Comparison of ENCODE assay signal across 30 cellular contexts in genomic region chr7:66514050-66514449, GRCh38.
"Had no signal": no experiment of that assay in that cellular context is flagged by ENCODE, and none has a peak within 500 bp of the region (broad histone marks: within the 10 kb centered on the region; RNA-seq: fewer than 3 reads in every experiment).

No MANE protein-coding gene starts in this region.

- H3K27me3 Mint-ChIP-seq: progenitor cell of endocrine pancreas; stimulated activated naive CD8-positive, alpha-beta T cell treated with anti-CD3 and anti-CD28 coated beads, Interleukin-15, amount 100 ng/mL, for 72 hours; type B pancreatic cell had no signal

- H3K27ac ChIP-seq: neural progenitor cell, ovary, parathyroid adenoma, psoas muscle, skin epidermis, spleen, suprapubic skin, testis, tibial artery, transverse colon, upper lobe of right lung, uterus had no signal

- H3K9me3 Mint-ChIP-seq: natural killer cell; nephron; neural progenitor cell; stimulated activated memory B cell treated with anti-CD40 and anti-IgM and Interleukin-4, amounts not matched to agents 10 μg/mL and 1 μg/mL and 100 μg/mL, for 72 hours; stimulated activated naive CD8-positive, alpha-beta T cell treated with anti-CD3 and anti-CD28 coated beads, Interleukin-15, amount 100 ng/mL, for 72 hours; type B pancreatic cell had no signal

- H3K4me1 ChIP-seq: neural progenitor cell, parathyroid adenoma, psoas muscle, spleen, suprapubic skin, testis, tibial artery, transverse colon, upper lobe of right lung, uterus had no signal

- H3K9ac ChIP-seq: neural progenitor cell, parathyroid adenoma had no signal

- H3K4me2 ChIP-seq: neural progenitor cell, smooth muscle cell had no signal

- H3K27me3 ChIP-seq: ovary, spleen, suprapubic skin, testis, tibial artery, upper lobe of right lung, uterus had no signal

- ATAC-seq: natural killer cell; psoas muscle; right cardiac atrium; sciatic nerve; stimulated activated memory B cell treated with anti-CD40 and anti-IgM and Interleukin-4, amounts not matched to agents 10 μg/mL and 1 μg/mL and 100 μg/mL, for 72 hours; stimulated activated naive CD8-positive, alpha-beta T cell treated with anti-CD3 and anti-CD28 coated beads, Interleukin-15, amount 100 ng/mL, for 72 hours; stimulated activated naive CD8-positive, alpha-beta T cell treated with anti-CD3 and anti-CD28 coated beads, Interleukin-15, Interleukin-2, amounts not matched to agents 100 U/mL and 50 U/mL, for 24 hours; upper lobe of right lung had no signal

- DNase-seq: natural killer cell; occipital lobe; ovary; psoas muscle; spleen; stimulated activated CD4-positive, alpha-beta T cell treated with anti-CD3 and anti-CD28 coated beads, Interleukin-12 subunit alpha, Interleukin-12 subunit beta, amount 100 ng/mL, for 4 hours; stimulated activated CD4-positive, alpha-beta T cell treated with anti-CD3 and anti-CD28 coated beads, Interleukin-1b, Interleukin-23, amount 100 ng/mL, for 48 hours; stimulated activated CD4-positive, alpha-beta T cell treated with anti-CD3 and anti-CD28 coated beads, Interleukin-4, amount 100 ng/mL, for 1 hour; stimulated activated CD4-positive, alpha-beta T cell treated with anti-CD3 and anti-CD28 coated beads, Interleukin-4, amount 100 ng/mL, for 4 hours; stimulated activated CD8-positive, alpha-beta memory T cell treated with anti-CD3 and anti-CD28 coated beads, Interleukin-4, amount 100 ng/mL, for 48 hours; stimulated activated naive CD4-positive, alpha-beta T cell; stimulated activated naive CD8-positive, alpha-beta T cell treated with anti-CD3 and anti-CD28 coated beads, Interleukin-15, amount 100 ng/mL, for 72 hours; stimulated activated naive CD8-positive, alpha-beta T cell treated with anti-CD3 and anti-CD28 coated beads, Interleukin-15, Interleukin-2, amounts not matched to agents 100 U/mL and 50 U/mL, for 24 hours; substantia nigra; testis; tibial artery; transverse colon; upper lobe of right lung; uterus had no signal

- H3K36me3 ChIP-seq: neural progenitor cell, ovary, spleen, suprapubic skin, tibial artery, transverse colon, upper lobe of right lung, uterus had no signal

- H2AFZ ChIP-seq: neural progenitor cell, parathyroid adenoma had no signal

- H3K4me3 ChIP-seq: neural progenitor cell, ovary, psoas muscle, skin epidermis, smooth muscle cell, spleen, suprapubic skin, testis, tibial artery, transverse colon, upper lobe of right lung, uterus had no signal

- H3K79me2 ChIP-seq: parathyroid adenoma had no signal

- H3K9me3 ChIP-seq: ovary, psoas muscle, spleen, suprapubic skin, testis, tibial artery, transverse colon, upper lobe of right lung, uterus had no signal

- H3K4me1 Mint-ChIP-seq: natural killer cell; nephron; stimulated activated memory B cell treated with anti-CD40 and anti-IgM and Interleukin-4, amounts not matched to agents 10 μg/mL and 1 μg/mL and 100 μg/mL, for 72 hours; stimulated activated naive CD8-positive, alpha-beta T cell treated with anti-CD3 and anti-CD28 coated beads, Interleukin-15, amount 100 ng/mL, for 72 hours had no signal

- H3K36me3 Mint-ChIP-seq: natural killer cell; neural progenitor cell; stimulated activated memory B cell treated with anti-CD40 and anti-IgM and Interleukin-4, amounts not matched to agents 10 μg/mL and 1 μg/mL and 100 μg/mL, for 72 hours; type B pancreatic cell had no signal

- H3K27ac Mint-ChIP-seq: natural killer cell; nephron; neural progenitor cell; progenitor cell of endocrine pancreas; stimulated activated memory B cell treated with anti-CD40 and anti-IgM and Interleukin-4, amounts not matched to agents 10 μg/mL and 1 μg/mL and 100 μg/mL, for 72 hours; type B pancreatic cell had no signal

- H3K4me3 Mint-ChIP-seq: natural killer cell; nephron; neural progenitor cell; stimulated activated memory B cell treated with anti-CD40 and anti-IgM and Interleukin-4, amounts not matched to agents 10 μg/mL and 1 μg/mL and 100 μg/mL, for 72 hours; stimulated activated naive CD8-positive, alpha-beta T cell treated with anti-CD3 and anti-CD28 coated beads, Interleukin-15, amount 100 ng/mL, for 72 hours; type B pancreatic cell had no signal
